ENCODE assay signal across 16 cellular contexts in the genomic region with DNA sequence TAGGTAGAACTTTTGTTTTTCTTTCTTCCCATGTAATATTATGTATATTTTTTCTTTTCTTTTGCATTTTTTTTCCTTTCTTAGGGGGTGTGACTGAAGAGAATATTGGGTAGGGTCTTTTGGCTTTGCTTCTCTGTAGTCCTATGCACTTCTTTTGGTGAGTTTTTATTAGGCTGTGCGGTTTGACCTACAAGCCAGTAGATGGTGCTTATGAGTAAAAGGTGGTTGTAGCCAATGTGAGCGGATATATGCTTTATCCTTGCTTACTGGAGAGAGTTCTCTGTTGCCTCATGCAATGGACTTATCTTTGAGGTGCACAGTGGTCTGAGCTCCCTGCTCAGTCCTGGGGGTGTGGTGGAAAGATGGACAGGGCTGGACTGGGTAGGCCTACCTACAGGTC.
A peak's percentile ranks its signal among the peaks of the same experiment; 100 is the strongest.
DNase-seq lines count a peak whose midpoint lies in the region; ATAC-seq and TF ChIP-seq lines count a peak whose summit lies in the region.
"Had no signal": no experiment of that assay in that cellular context is flagged by ENCODE, and none has a peak within 500 bp of the region (broad histone marks: within the 10 kb centered on the region; RNA-seq: fewer than 3 reads in every experiment).

No MANE protein-coding gene starts in this region.

- no peak for ATAC-seq in GM18867 (IDR thresholded peaks at IDR 0.05; ENCODE audit: unreplicated experiment)
- ATAC-seq: activated CD4-positive, alpha-beta T cell treated with anti-CD3 and anti-CD28 coated beads for 36 hours had no signal

- H3K27me3 Mint-ChIP-seq in activated T-cell treated with anti-CD3 and anti-CD28 coated beads, Interleukin-2, amount 50 U/mL, for 24 hours = peaks cover 8% of the 10 kb centered on the region

- peaks cover 6% of the 10 kb centered on the region for H3K4me1 Mint-ChIP-seq in activated T-cell treated with anti-CD3 and anti-CD28 coated beads, Interleukin-2, amount 50 U/mL, for 24 hours (ENCODE audit: low read depth)
- H3K4me1 Mint-ChIP-seq: nephron had no signal

- CTCF ChIA-PET in HEK293T (lab: Yijun Ruan, JAX) = no interaction called here

- POLR2A ChIA-PET in HEK293T (lab: Yijun Ruan, JAX) = no interaction called here

- DNase-seq in HEK293T (ENCODE audit: extremely low spot score) (peak; percentile 3), RPMI8226 (peak; percentile 8), iPS DF 19.7 (ENCODE audit: low read depth, low spot score) (peak; percentile 25), anterior cingulate cortex (lab: John Stamatoyannopoulos, UW) (no peak), NCI-H1930 (lab: John Stamatoyannopoulos, UW) (no peak)
- DNase-seq in activated T-cell treated with anti-CD3 and anti-CD28 coated beads, Interleukin-2, amount 50 U/mL, for 24 hours = no peak
- DNase-seq: activated CD4-positive, alpha-beta T cell treated with anti-CD3 and anti-CD28 coated beads for 36 hours; activated naive CD4-positive, alpha-beta T cell; effector memory CD4-positive, alpha-beta T cell; GOT3; NCI-H187 treated with DMSO at 0.1 percent for 48 hours; SHP77 treated with DMSO at 0.1 percent for 48 hours; stimulated activated CD4-positive, alpha-beta T cell treated with anti-CD3 and anti-CD28 coated beads, Interleukin-4, amount 100 ng/mL, for 24 hours had no signal

- no peak overlapping the region for H3K27ac ChIP-seq in C4-2B

- H3K4me3 Mint-ChIP-seq in activated T-cell treated with anti-CD3 and anti-CD28 coated beads, Interleukin-2, amount 50 U/mL, for 24 hours = no peak overlapping the region
- H3K4me3 Mint-ChIP-seq: activated CD4-positive, alpha-beta T cell treated with anti-CD3 and anti-CD28 coated beads for 36 hours; nephron had no signal

- H3K27ac Mint-ChIP-seq in activated T-cell treated with anti-CD3 and anti-CD28 coated beads, Interleukin-2, amount 50 U/mL, for 24 hours = no peak overlapping the region
- H3K27ac Mint-ChIP-seq: activated CD4-positive, alpha-beta T cell treated with anti-CD3 and anti-CD28 coated beads for 36 hours; nephron had no signal

- TF ChIP-seq CTCF in C4-2B (conservative IDR thresholded peaks at IDR 0.05) = peak; percentile 40

- peaks cover 2% of the 10 kb centered on the region for H3K9me3 Mint-ChIP-seq in activated T-cell treated with anti-CD3 and anti-CD28 coated beads, Interleukin-2, amount 50 U/mL, for 24 hours

- no peaks in the 10 kb centered on the region for H3K36me3 Mint-ChIP-seq in activated T-cell treated with anti-CD3 and anti-CD28 coated beads, Interleukin-2, amount 50 U/mL, for 24 hours (ENCODE audit: low read depth)

TF ChIP-seq in HEK293T, 16 proteins besides CTCF, POLR2A, EP300 and RAD21:
- no peak for TF ChIP-seq L3MBTL2 (conservative IDR thresholded peaks at IDR 0.05)
- TF ChIP-seq FOXM1 (IDR thresholded peaks at IDR 0.05; ENCODE audit: borderline replicate concordance) = no peak
- no peak for TF ChIP-seq LEF1 (IDR thresholded peaks at IDR 0.05; ENCODE audit: borderline replicate concordance)
- no peak for TF ChIP-seq ZNF384 (IDR thresholded peaks at IDR 0.05)
- TF ChIP-seq ARNT (IDR thresholded peaks at IDR 0.05) = no peak

Comparison
In these comparisons a context has a peak if more than half of its experiments do, and no peak if none do; other contexts are left out.
1. DNase-seq: peak in HEK293T (single experiment), RPMI8226 (single experiment) and iPS DF 19.7 (single experiment); none in anterior cingulate cortex (0 of 58), NCI-H1930 (0 of 2) and activated T-cell treated with anti-CD3 and anti-CD28 coated beads, Interleukin-2, amount 50 U/mL, for 24 hours (single experiment).